ENCODE assay signal across 1 cellular context in the genomic region with DNA sequence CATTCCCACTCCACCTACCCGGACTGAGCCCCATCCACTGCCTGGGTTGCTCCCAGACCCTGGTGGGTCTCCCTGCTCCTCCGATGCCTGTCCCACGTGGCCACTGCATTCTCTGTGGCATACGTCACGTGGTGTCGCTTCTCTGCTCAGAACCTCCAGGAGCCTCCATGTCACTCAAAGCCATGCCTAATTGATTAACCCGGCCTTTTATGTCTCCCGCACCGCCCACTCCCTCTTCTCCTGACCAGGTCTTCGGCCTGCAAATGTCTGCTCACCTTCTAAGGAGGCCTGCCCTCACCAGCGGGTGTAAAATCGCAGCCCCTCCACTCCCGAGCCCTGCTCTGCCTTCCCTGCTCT.
TF ChIP-seq lines count a peak whose summit lies in the region.

No MANE protein-coding gene starts in this region.

TF ChIP-seq in SK-N-SH treated with all-trans-retinoic acid at 6 μM for 48 hours, 23 proteins besides CTCF, POLR2A, EP300 and RAD21 (continued from another document):
- TF ChIP-seq, protein P1, sequence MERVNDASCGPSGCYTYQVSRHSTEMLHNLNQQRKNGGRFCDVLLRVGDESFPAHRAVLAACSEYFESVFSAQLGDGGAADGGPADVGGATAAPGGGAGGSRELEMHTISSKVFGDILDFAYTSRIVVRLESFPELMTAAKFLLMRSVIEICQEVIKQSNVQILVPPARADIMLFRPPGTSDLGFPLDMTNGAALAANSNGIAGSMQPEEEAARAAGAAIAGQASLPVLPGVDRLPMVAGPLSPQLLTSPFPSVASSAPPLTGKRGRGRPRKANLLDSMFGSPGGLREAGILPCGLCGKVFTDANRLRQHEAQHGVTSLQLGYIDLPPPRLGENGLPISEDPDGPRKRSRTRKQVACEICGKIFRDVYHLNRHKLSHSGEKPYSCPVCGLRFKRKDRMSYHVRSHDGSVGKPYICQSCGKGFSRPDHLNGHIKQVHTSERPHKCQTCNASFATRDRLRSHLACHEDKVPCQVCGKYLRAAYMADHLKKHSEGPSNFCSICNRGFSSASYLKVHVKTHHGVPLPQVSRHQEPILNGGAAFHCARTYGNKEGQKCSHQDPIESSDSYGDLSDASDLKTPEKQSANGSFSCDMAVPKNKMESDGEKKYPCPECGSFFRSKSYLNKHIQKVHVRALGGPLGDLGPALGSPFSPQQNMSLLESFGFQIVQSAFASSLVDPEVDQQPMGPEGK (CRISPR knock-in tag; IDR thresholded peaks at IDR 0.05; ENCODE audit: borderline replicate concordance): no peak
- TF ChIP-seq ZC3H10 (CRISPR knock-in tag; IDR thresholded peaks at IDR 0.05): no peak
- no peak for TF ChIP-seq SNAI2 (CRISPR knock-in tag; IDR thresholded peaks at IDR 0.05)
- no peak for TF ChIP-seq RARB (CRISPR knock-in tag; IDR thresholded peaks at IDR 0.05)
- no peak for TF ChIP-seq ZFP3 (CRISPR knock-in tag; IDR thresholded peaks at IDR 0.05)
TF ChIP-seq in SK-N-SH treated with all-trans-retinoic acid at 6 μM for 48 hours: peak in this region for 0.
